ENCODE assay signal across 30 cellular contexts in genomic region chr12:77601069-77601468, GRCh38.
DNase-seq lines count a peak whose midpoint lies in the region; ATAC-seq, FAIRE-seq and TF ChIP-seq lines count a peak whose summit lies in the region.
"Had no signal": no experiment of that assay in that cellular context is flagged by ENCODE, and none has a peak within 500 bp of the region (broad histone marks: within the 10 kb centered on the region; RNA-seq: fewer than 3 reads in every experiment).

No MANE protein-coding gene starts in this region.

- intact Hi-C loops in naive thymus-derived CD4-positive, alpha-beta T cell (cut with micrococcal nuclease): no loop called here

- no peak for TF ChIP-seq POLR2A in GM12891 (IDR thresholded peaks at IDR 0.05; ENCODE audit: low read depth, low read length)

- ATAC-seq in GM18858 (IDR thresholded peaks at IDR 0.05; ENCODE audit: unreplicated experiment) (peak; percentile 28), GM21381 (IDR thresholded peaks at IDR 0.05; ENCODE audit: unreplicated experiment) (peak; percentile 30), HG02981 (IDR thresholded peaks at IDR 0.05; ENCODE audit: unreplicated experiment) (peak; percentile 53), HG03457 (IDR thresholded peaks at IDR 0.05; ENCODE audit: unreplicated experiment) (peak; percentile 39)
- ATAC-seq in naive thymus-derived CD4-positive, alpha-beta T cell: no peak
- ATAC-seq: activated CD4-positive, alpha-beta T cell treated with anti-CD3 and anti-CD28 coated beads for 36 hours; esophagus mucosa; foreskin keratinocyte; heart right ventricle; K562; sciatic nerve had no signal

- H3K4me3 ChIP-seq in naive thymus-derived CD4-positive, alpha-beta T cell (ENCODE audit: low read length): no peak overlapping the region
- H3K4me3 ChIP-seq: BLaER1 treated with 17β-estradiol and CSF1 and Interleukin-3, amounts not matched to agents 10 nM and 100 nM; heart right ventricle; K562; MG63; neural progenitor cell; vagina had no signal

- H3K4me3 Mint-ChIP-seq in naive thymus-derived CD4-positive, alpha-beta T cell: no peak overlapping the region
- H3K4me3 Mint-ChIP-seq: activated CD4-positive, alpha-beta T cell treated with anti-CD3 and anti-CD28 coated beads for 36 hours; brain; neural progenitor cell; stimulated activated naive CD8-positive, alpha-beta T cell treated with anti-CD3 and anti-CD28 coated beads, Interleukin-15, Interleukin-2, amounts not matched to agents 100 ng/mL and 50 ng/mL, for 24 hours had no signal

- H3K4me1 Mint-ChIP-seq in naive thymus-derived CD4-positive, alpha-beta T cell: no peaks in the 10 kb centered on the region
- H3K4me1 Mint-ChIP-seq: activated CD4-positive, alpha-beta T cell treated with anti-CD3 and anti-CD28 coated beads for 36 hours had no signal

- no peak overlapping the region for H3K27ac ChIP-seq in naive thymus-derived CD4-positive, alpha-beta T cell (ENCODE audit: low read depth, low read length)
- H3K27ac ChIP-seq: BLaER1 treated with 17β-estradiol and CSF1 and Interleukin-3, amounts not matched to agents 10 nM and 100 nM; foreskin keratinocyte; heart right ventricle; neural progenitor cell; vagina had no signal

- POLR2A ChIA-PET in naive thymus-derived CD4-positive, alpha-beta T cell (lab: Charles Lee): no interaction called here

- FAIRE-seq in GM12891 (lab: Jason Lieb, UNC): no peak
- FAIRE-seq: K562, TTC549 had no signal

- H3K9me3 Mint-ChIP-seq in naive thymus-derived CD4-positive, alpha-beta T cell: peaks cover 0 to 9% (median 1%) of the 10 kb centered on the region in 11 donors
- H3K9me3 Mint-ChIP-seq: brain; neural progenitor cell; stimulated activated naive CD8-positive, alpha-beta T cell treated with anti-CD3 and anti-CD28 coated beads, Interleukin-15, Interleukin-2, amounts not matched to agents 100 ng/mL and 50 ng/mL, for 24 hours had no signal

- H3K27me3 ChIP-seq in naive thymus-derived CD4-positive, alpha-beta T cell (ENCODE audit: control insufficient read depth in 2 of 2, insufficient read depth in 2 of 2, low read length in 2 of 2): no peaks in the 10 kb centered on the region
- H3K27me3 ChIP-seq: BLaER1 treated with 17β-estradiol and CSF1 and Interleukin-3, amounts not matched to agents 10 nM and 100 nM; heart right ventricle; neural progenitor cell; vagina had no signal

- H3K36me3 ChIP-seq in naive thymus-derived CD4-positive, alpha-beta T cell (ENCODE audit: control insufficient read depth in 2 of 3, insufficient read depth in 3 of 3, low read length in 3 of 3): no peaks in the 10 kb centered on the region
- H3K36me3 ChIP-seq: BLaER1 treated with 17β-estradiol and CSF1 and Interleukin-3, amounts not matched to agents 10 nM and 100 nM; heart right ventricle; MG63; neural progenitor cell; vagina had no signal

- DNase-seq in epidermal melanocyte (ENCODE audit: insufficient read length, low spot score): no peak
- no peak for DNase-seq in NCI-H146 treated with DMSO at 0.1 percent for 48 hours (lab: John Stamatoyannopoulos, UW; ENCODE audit: unreplicated experiment)
- DNase-seq in naive thymus-derived CD4-positive, alpha-beta T cell: no peak
- DNase-seq in GM12891 (ENCODE audit: insufficient read length, low spot score): no peak
- DNase-seq: activated CD4-positive, alpha-beta T cell treated with anti-CD3 and anti-CD28 coated beads for 36 hours; activated naive CD4-positive, alpha-beta T cell; Calu3; effector CD4-positive, alpha-beta T cell; foreskin keratinocyte; heart right ventricle; mammary epithelial cell; MG63; NCI-H1417; NCI-H2081 treated with DMSO at 0.1 percent for 48 hours; NCI-H345; NCI-H748 treated with DMSO at 0.1 percent for 48 hours; posterior cingulate gyrus had no signal

- no peaks in the 10 kb centered on the region for H3K9me3 ChIP-seq in naive thymus-derived CD4-positive, alpha-beta T cell (ENCODE audit: control insufficient read depth in 2 of 3, low read length in 3 of 3)
- H3K9me3 ChIP-seq: BLaER1 treated with 17β-estradiol and CSF1 and Interleukin-3, amounts not matched to agents 10 nM and 100 nM; heart right ventricle; MG63; vagina had no signal

- no peaks in the 10 kb centered on the region for H3K27me3 Mint-ChIP-seq in naive thymus-derived CD4-positive, alpha-beta T cell
- H3K27me3 Mint-ChIP-seq: activated CD4-positive, alpha-beta T cell treated with anti-CD3 and anti-CD28 coated beads for 36 hours; brain; stimulated activated naive CD8-positive, alpha-beta T cell treated with anti-CD3 and anti-CD28 coated beads, Interleukin-15, Interleukin-2, amounts not matched to agents 100 ng/mL and 50 ng/mL, for 24 hours had no signal

- no peaks in the 10 kb centered on the region for H3K4me1 ChIP-seq in naive thymus-derived CD4-positive, alpha-beta T cell (ENCODE audit: control insufficient read depth in 2 of 2, insufficient read depth in 2 of 2, low read length in 2 of 2)
- H3K4me1 ChIP-seq: BLaER1 treated with 17β-estradiol and CSF1 and Interleukin-3, amounts not matched to agents 10 nM and 100 nM; foreskin keratinocyte; heart right ventricle; neural progenitor cell; vagina had no signal

- CTCF ChIA-PET in naive thymus-derived CD4-positive, alpha-beta T cell (lab: Charles Lee): no interaction called here

- H3K27ac Mint-ChIP-seq in naive thymus-derived CD4-positive, alpha-beta T cell: no peak overlapping the region
- H3K27ac Mint-ChIP-seq: activated CD4-positive, alpha-beta T cell treated with anti-CD3 and anti-CD28 coated beads for 36 hours; neural progenitor cell; stimulated activated naive CD8-positive, alpha-beta T cell treated with anti-CD3 and anti-CD28 coated beads, Interleukin-15, Interleukin-2, amounts not matched to agents 100 ng/mL and 50 ng/mL, for 24 hours had no signal

- H3K36me3 Mint-ChIP-seq in naive thymus-derived CD4-positive, alpha-beta T cell: no peaks in the 10 kb centered on the region
- H3K36me3 Mint-ChIP-seq: brain, neural progenitor cell had no signal

TF ChIP-seq in GM12891, 5 proteins besides CTCF, POLR2A, EP300 and RAD21:
- no peak for TF ChIP-seq TAF1 (IDR thresholded peaks at IDR 0.05; ENCODE audit: low read depth, low read length)
- no peak for TF ChIP-seq SPI1 (IDR thresholded peaks at IDR 0.05; ENCODE audit: low read depth, low read length)
- no peak for TF ChIP-seq POLR2AphosphoS5 (IDR thresholded peaks at IDR 0.05; ENCODE audit: low read depth, low read length)
- no peak for TF ChIP-seq POU2F2 (IDR thresholded peaks at IDR 0.05; ENCODE audit: low read depth, low read length)
- TF ChIP-seq PAX5 (IDR thresholded peaks at IDR 0.05; ENCODE audit: insufficient read depth, low read length, severe bottlenecking): no peak
